In genomic region chr6:1136415-1136774, GRCh38 we compare ENCODE assay signal across 10 cellular contexts.
DNase-seq lines count a peak whose midpoint lies in the region; ATAC-seq, FAIRE-seq and TF ChIP-seq lines count a peak whose summit lies in the region.
"Had no signal": no experiment of that assay in that cellular context is flagged by ENCODE, and none has a peak within 500 bp of the region (broad histone marks: within the 10 kb centered on the region; RNA-seq: fewer than 3 reads in every experiment).

No MANE protein-coding gene starts in this region.

- peak; percentile 42 for FAIRE-seq in RCC 7860 (lab: Jason Lieb, UNC)
- no peak for FAIRE-seq in pancreas (lab: Jason Lieb, UNC)

- H3K27me3 ChIP-seq in pancreas = no peaks in the 10 kb centered on the region

- no peak for TF ChIP-seq CTCF in pancreas (IDR thresholded peaks at IDR 0.05)

- 33 to 41% methylated on average over 10 of the region's 10 CpGs for WGBS in pancreas, 2 donors

- intact Hi-C loops in pancreas (cut with DNase I) = no loop called here

- no peaks in the 10 kb centered on the region for H3K9me3 ChIP-seq in pancreas
- H3K9me3 ChIP-seq: psoas muscle had no signal

- H3K36me3 ChIP-seq in pancreas = no peaks in the 10 kb centered on the region

- peak in 3 of 4 donors; percentile 64 to 85 (median 78) for ATAC-seq in pancreas
- no peak for ATAC-seq in HG02763 (IDR thresholded peaks at IDR 0.05; ENCODE audit: unreplicated experiment)

- H3K4me3 ChIP-seq in pancreas = no peak overlapping the region
- H3K4me3 ChIP-seq: psoas muscle had no signal

- peak; percentile 14 for DNase-seq in DMS 273 treated with DMSO at 0.1 percent for 48 hours (lab: John Stamatoyannopoulos, UW)
- DNase-seq in RCC 7860 (ENCODE audit: low spot score) = peak; percentile 18
- peak; percentile 71 for DNase-seq in fibroblast of peridontal ligament (ENCODE audit: extremely low read depth)
- DNase-seq in pancreas = no peak
- DNase-seq in amniotic stem cell (lab: John Stamatoyannopoulos, UW) = no peak
- no peak for DNase-seq in ecto neural progenitor cell (ENCODE audit: low spot score)
- no peak for DNase-seq in HuH-7.5 (ENCODE audit: low spot score)
- DNase-seq: KG1, psoas muscle had no signal

- H3K4me1 ChIP-seq in pancreas = no peaks in the 10 kb centered on the region
- H3K4me1 ChIP-seq: psoas muscle had no signal

- no peak overlapping the region for H3K27ac ChIP-seq in pancreas
- H3K27ac ChIP-seq: psoas muscle had no signal

Comparison
In these comparisons a context has a peak if more than half of its experiments do, and no peak if none do; other contexts are left out.
1. DNase-seq: peak in DMS 273 treated with DMSO at 0.1 percent for 48 hours (single experiment), RCC 7860 (single experiment) and fibroblast of peridontal ligament (single experiment); none in pancreas (0 of 6), amniotic stem cell (single experiment), ecto neural progenitor cell (single experiment) and HuH-7.5 (single experiment).